ENCODE assay signal across 1 cellular context in the genomic region with DNA sequence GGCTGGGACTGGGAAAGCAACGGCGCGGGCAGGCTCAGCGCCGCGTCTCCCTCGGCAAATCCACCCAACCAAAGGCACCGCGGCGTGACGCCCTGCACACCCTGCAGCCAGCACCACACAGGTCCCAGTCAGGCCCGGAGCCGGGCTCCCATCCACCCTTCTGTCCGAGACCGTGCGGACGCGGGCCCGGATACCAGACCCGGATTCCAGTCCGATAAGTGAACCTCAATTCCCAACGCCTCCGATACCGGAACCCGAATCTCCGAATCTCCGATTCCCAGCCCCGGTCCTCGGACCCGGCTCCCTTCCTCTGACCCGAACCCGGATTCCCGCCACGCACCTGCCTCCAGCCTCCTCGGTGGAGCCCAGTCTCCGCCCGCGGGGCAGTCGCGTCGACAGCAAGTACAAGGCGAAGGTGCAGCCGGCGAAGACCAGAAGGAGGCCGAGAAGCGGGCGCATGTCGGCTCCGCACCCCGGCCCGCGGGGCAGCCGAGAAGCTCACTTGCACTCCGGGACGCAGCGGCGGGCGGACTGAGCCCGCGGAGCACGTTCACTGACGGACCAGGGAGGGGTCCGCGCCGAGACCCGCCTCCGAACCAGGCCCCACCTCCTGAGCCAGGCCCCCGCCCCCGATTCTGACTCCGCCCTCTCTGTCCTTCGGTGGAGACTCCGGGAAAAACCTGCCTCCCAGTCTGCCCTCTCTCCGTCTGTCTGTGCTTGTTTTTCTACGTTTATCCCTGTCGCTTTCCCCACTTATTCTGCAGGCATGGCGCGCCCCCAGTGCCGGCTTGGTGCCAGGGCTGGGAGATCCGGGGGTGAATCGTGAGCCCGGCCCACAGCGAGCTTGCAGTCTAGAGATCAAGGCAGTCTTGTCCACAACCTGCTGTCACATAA.
TF ChIP-seq lines count a peak whose summit lies in the region.

A gene (minus strand): TSS at position 533 of the 894 bp plus-strand sequence. CDS start 74 bp downstream, at position 459.

TF ChIP-seq in K562, 482 proteins besides CTCF, POLR2A, EP300 and RAD21 (continued from another document and continues in another):
- TF ChIP-seq CBFB (CRISPR knock-in tag; IDR thresholded peaks at IDR 0.05), result peak; percentile 36; the same call in 1 of the 2 replicates
- TF ChIP-seq, protein P1, sequence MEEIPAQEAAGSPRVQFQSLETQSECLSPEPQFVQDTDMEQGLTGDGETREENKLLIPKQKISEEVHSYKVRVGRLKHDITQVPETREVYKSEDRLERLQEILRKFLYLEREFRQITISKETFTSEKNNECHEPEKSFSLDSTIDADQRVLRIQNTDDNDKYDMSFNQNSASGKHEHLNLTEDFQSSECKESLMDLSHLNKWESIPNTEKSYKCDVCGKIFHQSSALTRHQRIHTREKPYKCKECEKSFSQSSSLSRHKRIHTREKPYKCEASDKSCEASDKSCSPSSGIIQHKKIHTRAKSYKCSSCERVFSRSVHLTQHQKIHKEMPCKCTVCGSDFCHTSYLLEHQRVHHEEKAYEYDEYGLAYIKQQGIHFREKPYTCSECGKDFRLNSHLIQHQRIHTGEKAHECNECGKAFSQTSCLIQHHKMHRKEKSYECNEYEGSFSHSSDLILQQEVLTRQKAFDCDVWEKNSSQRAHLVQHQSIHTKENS (CRISPR knock-in tag; IDR thresholded peaks at IDR 0.05), result no peak
- TF ChIP-seq KDM2B (CRISPR knock-in tag; IDR thresholded peaks at IDR 0.05), result peak; percentile 70; the same call in 1 of the 2 replicates
- TF ChIP-seq ARID2 (IDR thresholded peaks at IDR 0.05), result no peak
- TF ChIP-seq DDX20 (tag; IDR thresholded peaks at IDR 0.05; ENCODE audit: low read depth), result no peak
- 0 out of 2 replicates have a peak, but pooled peaks have one; percentile 26 for TF ChIP-seq RUNX1 (IDR thresholded peaks at IDR 0.05; ENCODE audit: low read depth)
- TF ChIP-seq, protein P2, sequence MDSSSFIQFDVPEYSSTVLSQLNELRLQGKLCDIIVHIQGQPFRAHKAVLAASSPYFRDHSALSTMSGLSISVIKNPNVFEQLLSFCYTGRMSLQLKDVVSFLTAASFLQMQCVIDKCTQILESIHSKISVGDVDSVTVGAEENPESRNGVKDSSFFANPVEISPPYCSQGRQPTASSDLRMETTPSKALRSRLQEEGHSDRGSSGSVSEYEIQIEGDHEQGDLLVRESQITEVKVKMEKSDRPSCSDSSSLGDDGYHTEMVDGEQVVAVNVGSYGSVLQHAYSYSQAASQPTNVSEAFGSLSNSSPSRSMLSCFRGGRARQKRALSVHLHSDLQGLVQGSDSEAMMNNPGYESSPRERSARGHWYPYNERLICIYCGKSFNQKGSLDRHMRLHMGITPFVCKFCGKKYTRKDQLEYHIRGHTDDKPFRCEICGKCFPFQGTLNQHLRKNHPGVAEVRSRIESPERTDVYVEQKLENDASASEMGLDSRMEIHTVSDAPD (CRISPR knock-in tag; IDR thresholded peaks at IDR 0.05), result no peak
- no peak for TF ChIP-seq HOXB6 (CRISPR knock-in tag; IDR thresholded peaks at IDR 0.05; ENCODE audit: borderline replicate concordance)
- TF ChIP-seq, protein P3, sequence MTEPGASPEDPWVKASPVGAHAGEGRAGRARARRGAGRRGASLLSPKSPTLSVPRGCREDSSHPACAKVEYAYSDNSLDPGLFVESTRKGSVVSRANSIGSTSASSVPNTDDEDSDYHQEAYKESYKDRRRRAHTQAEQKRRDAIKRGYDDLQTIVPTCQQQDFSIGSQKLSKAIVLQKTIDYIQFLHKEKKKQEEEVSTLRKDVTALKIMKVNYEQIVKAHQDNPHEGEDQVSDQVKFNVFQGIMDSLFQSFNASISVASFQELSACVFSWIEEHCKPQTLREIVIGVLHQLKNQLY (CRISPR knock-in tag; conservative IDR thresholded peaks at IDR 0.05), result no peak
- TF ChIP-seq SMAD2 (IDR thresholded peaks at IDR 0.05; ENCODE audit: low read depth, low read length), result no peak
- TF ChIP-seq TAF15 (IDR thresholded peaks at IDR 0.05; ENCODE audit: low read depth, low read length), result no peak
- no peak for TF ChIP-seq ZSCAN32 (CRISPR knock-in tag; IDR thresholded peaks at IDR 0.05)
- TF ChIP-seq HDAC1 (IDR thresholded peaks at IDR 0.05), result peak in 1 of 2 experiments; percentile 81; a peak in 1 of 4 replicates
- TF ChIP-seq, protein P4, sequence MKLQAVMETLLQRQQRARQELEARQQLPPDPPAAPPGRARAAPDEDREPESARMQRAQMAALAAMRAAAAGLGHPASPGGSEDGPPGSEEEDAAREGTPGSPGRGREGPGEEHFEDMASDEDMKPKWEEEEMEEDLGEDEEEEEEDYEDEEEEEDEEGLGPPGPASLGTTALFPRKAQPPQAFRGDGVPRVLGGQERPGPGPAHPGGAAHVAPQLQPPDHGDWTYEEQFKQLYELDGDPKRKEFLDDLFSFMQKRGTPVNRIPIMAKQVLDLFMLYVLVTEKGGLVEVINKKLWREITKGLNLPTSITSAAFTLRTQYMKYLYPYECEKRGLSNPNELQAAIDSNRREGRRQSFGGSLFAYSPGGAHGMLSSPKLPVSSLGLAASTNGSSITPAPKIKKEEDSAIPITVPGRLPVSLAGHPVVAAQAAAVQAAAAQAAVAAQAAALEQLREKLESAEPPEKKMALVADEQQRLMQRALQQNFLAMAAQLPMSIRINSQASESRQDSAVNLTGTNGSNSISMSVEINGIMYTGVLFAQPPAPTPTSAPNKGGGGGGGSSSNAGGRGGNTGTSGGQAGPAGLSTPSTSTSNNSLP (IDR thresholded peaks at IDR 0.05; ENCODE audit: borderline replicate concordance, low read depth, low read length), result no peak
- TF ChIP-seq ZBTB17 (CRISPR knock-in tag; IDR thresholded peaks at IDR 0.05), result peak; percentile 73
- TF ChIP-seq TRIM28 (IDR thresholded peaks at IDR 0.05), result peak; percentile 98
- no peak for TF ChIP-seq EZH2 (IDR thresholded peaks at IDR 0.05; ENCODE audit: borderline replicate concordance, low read depth, low read length)
- TF ChIP-seq, protein P5, sequence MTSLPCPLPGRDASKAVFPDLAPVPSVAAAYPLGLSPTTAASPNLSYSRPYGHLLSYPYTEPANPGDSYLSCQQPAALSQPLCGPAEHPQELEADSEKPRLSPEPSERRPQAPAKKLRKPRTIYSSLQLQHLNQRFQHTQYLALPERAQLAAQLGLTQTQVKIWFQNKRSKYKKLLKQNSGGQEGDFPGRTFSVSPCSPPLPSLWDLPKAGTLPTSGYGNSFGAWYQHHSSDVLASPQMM (CRISPR knock-in tag; IDR thresholded peaks at IDR 0.05), result no peak
- no peak for TF ChIP-seq ZNF586 (CRISPR knock-in tag; conservative IDR thresholded peaks at IDR 0.05)
- TF ChIP-seq DPF2 (IDR thresholded peaks at IDR 0.05), result no peak
- TF ChIP-seq MBD2 (IDR thresholded peaks at IDR 0.05; ENCODE audit: borderline replicate concordance, low read depth), result peak; percentile 80; the same call in 1 of the 2 replicates
- peak; percentile 83; the same call in 1 of the 2 replicates for TF ChIP-seq ZC3H4 (CRISPR knock-in tag; IDR thresholded peaks at IDR 0.05; ENCODE audit: borderline replicate concordance)
- no peak for TF ChIP-seq MTA1 (IDR thresholded peaks at IDR 0.05; ENCODE audit: borderline replicate concordance)
- no peak for TF ChIP-seq DNMT1 (IDR thresholded peaks at IDR 0.05)
- TF ChIP-seq ZNF584 (CRISPR knock-in tag; IDR thresholded peaks at IDR 0.05; ENCODE audit: low read depth), result peak; percentile 83; the same call in 1 of the 2 replicates
- peak; percentile 94 for TF ChIP-seq PHF20 (IDR thresholded peaks at IDR 0.05; ENCODE audit: partially characterized antibody)
- TF ChIP-seq, protein P6, sequence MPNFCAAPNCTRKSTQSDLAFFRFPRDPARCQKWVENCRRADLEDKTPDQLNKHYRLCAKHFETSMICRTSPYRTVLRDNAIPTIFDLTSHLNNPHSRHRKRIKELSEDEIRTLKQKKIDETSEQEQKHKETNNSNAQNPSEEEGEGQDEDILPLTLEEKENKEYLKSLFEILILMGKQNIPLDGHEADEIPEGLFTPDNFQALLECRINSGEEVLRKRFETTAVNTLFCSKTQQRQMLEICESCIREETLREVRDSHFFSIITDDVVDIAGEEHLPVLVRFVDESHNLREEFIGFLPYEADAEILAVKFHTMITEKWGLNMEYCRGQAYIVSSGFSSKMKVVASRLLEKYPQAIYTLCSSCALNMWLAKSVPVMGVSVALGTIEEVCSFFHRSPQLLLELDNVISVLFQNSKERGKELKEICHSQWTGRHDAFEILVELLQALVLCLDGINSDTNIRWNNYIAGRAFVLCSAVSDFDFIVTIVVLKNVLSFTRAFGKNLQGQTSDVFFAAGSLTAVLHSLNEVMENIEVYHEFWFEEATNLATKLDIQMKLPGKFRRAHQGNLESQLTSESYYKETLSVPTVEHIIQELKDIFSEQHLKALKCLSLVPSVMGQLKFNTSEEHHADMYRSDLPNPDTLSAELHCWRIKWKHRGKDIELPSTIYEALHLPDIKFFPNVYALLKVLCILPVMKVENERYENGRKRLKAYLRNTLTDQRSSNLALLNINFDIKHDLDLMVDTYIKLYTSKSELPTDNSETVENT (CRISPR knock-in tag; IDR thresholded peaks at IDR 0.05), result peak; percentile 56; the same call in 1 of the 2 replicates
- TF ChIP-seq TOE1 (IDR thresholded peaks at IDR 0.05; ENCODE audit: borderline replicate concordance), result peak; percentile 86; the same call in 1 of the 2 replicates
- peak; percentile 70; the same call in 1 of the 2 replicates for TF ChIP-seq TOE1 (CRISPR knock-in tag; IDR thresholded peaks at IDR 0.05; ENCODE audit: borderline replicate concordance, low read depth)
- TF ChIP-seq, protein P7, sequence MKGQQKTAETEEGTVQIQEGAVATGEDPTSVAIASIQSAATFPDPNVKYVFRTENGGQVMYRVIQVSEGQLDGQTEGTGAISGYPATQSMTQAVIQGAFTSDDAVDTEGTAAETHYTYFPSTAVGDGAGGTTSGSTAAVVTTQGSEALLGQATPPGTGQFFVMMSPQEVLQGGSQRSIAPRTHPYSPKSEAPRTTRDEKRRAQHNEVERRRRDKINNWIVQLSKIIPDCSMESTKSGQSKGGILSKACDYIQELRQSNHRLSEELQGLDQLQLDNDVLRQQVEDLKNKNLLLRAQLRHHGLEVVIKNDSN (CRISPR knock-in tag; IDR thresholded peaks at IDR 0.05), result no peak; the same call in 1 of the 2 replicates
- TF ChIP-seq ZNF174 (CRISPR knock-in tag; IDR thresholded peaks at IDR 0.05), result no peak
- no peak for TF ChIP-seq MEIS2 (IDR thresholded peaks at IDR 0.05; ENCODE audit: partially characterized antibody)
- peak; percentile 70; the same call in 1 of the 2 replicates for TF ChIP-seq ZKSCAN1 (IDR thresholded peaks at IDR 0.05; ENCODE audit: low read depth, low read length)
- TF ChIP-seq, protein P8, sequence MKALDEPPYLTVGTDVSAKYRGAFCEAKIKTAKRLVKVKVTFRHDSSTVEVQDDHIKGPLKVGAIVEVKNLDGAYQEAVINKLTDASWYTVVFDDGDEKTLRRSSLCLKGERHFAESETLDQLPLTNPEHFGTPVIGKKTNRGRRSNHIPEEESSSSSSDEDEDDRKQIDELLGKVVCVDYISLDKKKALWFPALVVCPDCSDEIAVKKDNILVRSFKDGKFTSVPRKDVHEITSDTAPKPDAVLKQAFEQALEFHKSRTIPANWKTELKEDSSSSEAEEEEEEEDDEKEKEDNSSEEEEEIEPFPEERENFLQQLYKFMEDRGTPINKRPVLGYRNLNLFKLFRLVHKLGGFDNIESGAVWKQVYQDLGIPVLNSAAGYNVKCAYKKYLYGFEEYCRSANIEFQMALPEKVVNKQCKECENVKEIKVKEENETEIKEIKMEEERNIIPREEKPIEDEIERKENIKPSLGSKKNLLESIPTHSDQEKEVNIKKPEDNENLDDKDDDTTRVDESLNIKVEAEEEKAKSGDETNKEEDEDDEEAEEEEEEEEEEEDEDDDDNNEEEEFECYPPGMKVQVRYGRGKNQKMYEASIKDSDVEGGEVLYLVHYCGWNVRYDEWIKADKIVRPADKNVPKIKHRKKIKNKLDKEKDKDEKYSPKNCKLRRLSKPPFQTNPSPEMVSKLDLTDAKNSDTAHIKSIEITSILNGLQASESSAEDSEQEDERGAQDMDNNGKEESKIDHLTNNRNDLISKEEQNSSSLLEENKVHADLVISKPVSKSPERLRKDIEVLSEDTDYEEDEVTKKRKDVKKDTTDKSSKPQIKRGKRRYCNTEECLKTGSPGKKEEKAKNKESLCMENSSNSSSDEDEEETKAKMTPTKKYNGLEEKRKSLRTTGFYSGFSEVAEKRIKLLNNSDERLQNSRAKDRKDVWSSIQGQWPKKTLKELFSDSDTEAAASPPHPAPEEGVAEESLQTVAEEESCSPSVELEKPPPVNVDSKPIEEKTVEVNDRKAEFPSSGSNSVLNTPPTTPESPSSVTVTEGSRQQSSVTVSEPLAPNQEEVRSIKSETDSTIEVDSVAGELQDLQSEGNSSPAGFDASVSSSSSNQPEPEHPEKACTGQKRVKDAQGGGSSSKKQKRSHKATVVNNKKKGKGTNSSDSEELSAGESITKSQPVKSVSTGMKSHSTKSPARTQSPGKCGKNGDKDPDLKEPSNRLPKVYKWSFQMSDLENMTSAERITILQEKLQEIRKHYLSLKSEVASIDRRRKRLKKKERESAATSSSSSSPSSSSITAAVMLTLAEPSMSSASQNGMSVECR (CRISPR knock-in tag; IDR thresholded peaks at IDR 0.05), result peak; percentile 89; the same call in 1 of the 2 replicates
- 0 out of 2 replicates have a peak, but pooled peaks have one; percentile 36 for TF ChIP-seq MIER1 (IDR thresholded peaks at IDR 0.05; ENCODE audit: low read depth)
- TF ChIP-seq, protein P9, sequence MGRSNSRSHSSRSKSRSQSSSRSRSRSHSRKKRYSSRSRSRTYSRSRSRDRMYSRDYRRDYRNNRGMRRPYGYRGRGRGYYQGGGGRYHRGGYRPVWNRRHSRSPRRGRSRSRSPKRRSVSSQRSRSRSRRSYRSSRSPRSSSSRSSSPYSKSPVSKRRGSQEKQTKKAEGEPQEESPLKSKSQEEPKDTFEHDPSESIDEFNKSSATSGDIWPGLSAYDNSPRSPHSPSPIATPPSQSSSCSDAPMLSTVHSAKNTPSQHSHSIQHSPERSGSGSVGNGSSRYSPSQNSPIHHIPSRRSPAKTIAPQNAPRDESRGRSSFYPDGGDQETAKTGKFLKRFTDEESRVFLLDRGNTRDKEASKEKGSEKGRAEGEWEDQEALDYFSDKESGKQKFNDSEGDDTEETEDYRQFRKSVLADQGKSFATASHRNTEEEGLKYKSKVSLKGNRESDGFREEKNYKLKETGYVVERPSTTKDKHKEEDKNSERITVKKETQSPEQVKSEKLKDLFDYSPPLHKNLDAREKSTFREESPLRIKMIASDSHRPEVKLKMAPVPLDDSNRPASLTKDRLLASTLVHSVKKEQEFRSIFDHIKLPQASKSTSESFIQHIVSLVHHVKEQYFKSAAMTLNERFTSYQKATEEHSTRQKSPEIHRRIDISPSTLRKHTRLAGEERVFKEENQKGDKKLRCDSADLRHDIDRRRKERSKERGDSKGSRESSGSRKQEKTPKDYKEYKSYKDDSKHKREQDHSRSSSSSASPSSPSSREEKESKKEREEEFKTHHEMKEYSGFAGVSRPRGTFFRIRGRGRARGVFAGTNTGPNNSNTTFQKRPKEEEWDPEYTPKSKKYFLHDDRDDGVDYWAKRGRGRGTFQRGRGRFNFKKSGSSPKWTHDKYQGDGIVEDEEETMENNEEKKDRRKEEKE (IDR thresholded peaks at IDR 0.05; ENCODE audit: borderline replicate concordance in 1 of 2, control insufficient read depth in 1 of 2, low read depth in 2 of 2, low read length in 1 of 2), result peak in 1 of 2 experiments; percentile 97; a peak in 2 of 4 replicates
- TF ChIP-seq NFRKB (IDR thresholded peaks at IDR 0.05; ENCODE audit: low read depth), result peak; percentile 74
- TF ChIP-seq HNRNPH1 (optimal IDR thresholded peaks at IDR 0.05; ENCODE audit: low read depth, low read length), result no peak
